Comparison of ENCODE assay signal across 10 cellular contexts in genomic region chr11:5620606-5621521, GRCh38. TPM values are rescaled to one million over a fixed set of nuclear protein-coding genes. Genes with fewer than 3 reads are reported as not detected.
DNase-seq lines count a peak whose midpoint lies in the region; ATAC-seq and TF ChIP-seq lines count a peak whose summit lies in the region.
"Had no signal": no experiment of that assay in that cellular context is flagged by ENCODE, and none has a peak within 500 bp of the region (broad histone marks: within the 10 kb centered on the region; RNA-seq: fewer than 3 reads in every experiment).

No MANE protein-coding gene starts in this region.

- no peak overlapping the region for H3K4me3 Mint-ChIP-seq in progenitor cell of endocrine pancreas (ENCODE audit: low read depth)

- H3K27ac ChIP-seq in tibial nerve, result peak overlapping the region in 1 of 4 donors; percentile 17

- H3K4me1 ChIP-seq in tibial nerve, result peaks cover 0 to 33% (median 17%) of the 10 kb centered on the region in 4 donors

- no peak for TF ChIP-seq POLR2A in tibial nerve (IDR thresholded peaks at IDR 0.05)

- ATAC-seq in HG02678 (IDR thresholded peaks at IDR 0.05; ENCODE audit: unreplicated experiment), result no peak

- no peaks in the 10 kb centered on the region for H3K9me3 ChIP-seq in tibial nerve

- DNase-seq in EL (peak; percentile 87), RPMI7951 (ENCODE audit: low read depth) (peak; percentile 25), fibroblast of villous mesenchyme (ENCODE audit: low read depth) (peak; percentile 94), progenitor cell of endocrine pancreas (ENCODE audit: low spot score, unreplicated experiment) (no peak), NK-92 (lab: John Stamatoyannopoulos, UW; ENCODE audit: unreplicated experiment) (no peak), tibial nerve (ENCODE audit: low spot score in 2 of 2) (no peak)
- no peak for DNase-seq in stimulated activated naive CD4-positive, alpha-beta T cell treated with Interleukin-2 at 50 U/mL for 16 hours (lab: John Stamatoyannopoulos, UW)
- DNase-seq: activated naive CD4-positive, alpha-beta T cell treated with anti-CD3 and anti-CD28 coated beads, Interleukin-2, amount 50 U/mL, for 16 hours; MM.1S had no signal

- TF ChIP-seq EP300 in tibial nerve (IDR thresholded peaks at IDR 0.05), result peak in 1 of 2 donors; percentile 25

- no peaks in the 10 kb centered on the region for H3K27me3 Mint-ChIP-seq in progenitor cell of endocrine pancreas

- TF ChIP-seq CTCF in fibroblast of villous mesenchyme (IDR thresholded peaks at IDR 0.05; ENCODE audit: insufficient read depth, low read depth, low read length), result no peak
- no peak for TF ChIP-seq CTCF in progenitor cell of endocrine pancreas (IDR thresholded peaks at IDR 0.05; ENCODE audit: unreplicated experiment)
- TF ChIP-seq CTCF in tibial nerve (IDR thresholded peaks at IDR 0.05), result no peak

- WGBS in tibial nerve, 2 donors, result 66 to 71% methylated on average over 3 of the region's 3 CpGs

- H3K9me3 Mint-ChIP-seq in progenitor cell of endocrine pancreas (ENCODE audit: low read depth), result no peaks in the 10 kb centered on the region

- H3K4me3 ChIP-seq in fibroblast of villous mesenchyme (ENCODE audit: low read depth, low read length), result peak overlapping the region; percentile 33
- H3K4me3 ChIP-seq in tibial nerve, result no peak overlapping the region

- peak overlapping the region; percentile 72 for H3K27ac Mint-ChIP-seq in progenitor cell of endocrine pancreas

- H3K4me1 Mint-ChIP-seq in progenitor cell of endocrine pancreas (ENCODE audit: low read depth), result peaks cover 33% of the 10 kb centered on the region

- no peaks in the 10 kb centered on the region for H3K36me3 ChIP-seq in tibial nerve

- H3K27me3 ChIP-seq in tibial nerve, result no peaks in the 10 kb centered on the region

- no peaks in the 10 kb centered on the region for H3K36me3 Mint-ChIP-seq in progenitor cell of endocrine pancreas (ENCODE audit: insufficient read depth)

RNA-seq across cellular contexts. Expression of gene TRIM34, which starts 3.9 kb away (rescaled TPM):
- 6.4 and 7.1 TPM in 2 replicates for total RNA-seq in RPMI7951 (2014; rRNA removed; shearing (Covaris generic))
- 7.1 and 10.4 TPM in 2 replicates for total RNA-seq in fibroblast of villous mesenchyme
- total RNA-seq in progenitor cell of endocrine pancreas, result 2.0 TPM in 2 replicates
- 1 to 10 TPM; 2.2 to 6.1 (median 3.1) TPM for total RNA-seq in tibial nerve

RNA-seq across cellular contexts. Expression of gene TRIM6, which starts 24.4 kb away (rescaled TPM):
- 2.3 and 3.1 TPM in 2 replicates for total RNA-seq in RPMI7951 (2014; rRNA removed; shearing (Covaris generic))
- total RNA-seq in fibroblast of villous mesenchyme (6.1 and 6.5 TPM in 2 replicates), progenitor cell of endocrine pancreas (5.4 and 5.8 TPM in 2 replicates), tibial nerve (1 to 10 TPM; 1.2 to 5.9 (median 2.5) TPM)

RNA-seq across cellular contexts. Expression of gene OR52B6, which starts 40.2 kb away (rescaled TPM):
- total RNA-seq in RPMI7951 (2014; rRNA removed; shearing (Covaris generic)), result not detected in 2 replicates
- total RNA-seq in fibroblast of villous mesenchyme, result not detected in 2 replicates
- not detected in 2 replicates for total RNA-seq in progenitor cell of endocrine pancreas
- not detected for total RNA-seq in tibial nerve

Comparison
In these comparisons a context has a peak if more than half of its experiments do, and no peak if none do; other contexts are left out.
1. DNase-seq: peak in EL (single experiment), RPMI7951 (single experiment) and fibroblast of villous mesenchyme (single experiment); none in progenitor cell of endocrine pancreas (single experiment), NK-92 (single experiment), tibial nerve (0 of 2) and stimulated activated naive CD4-positive, alpha-beta T cell treated with Interleukin-2 at 50 U/mL for 16 hours (single experiment).